Comparison of ENCODE assay signal across 1 cellular context in the genomic region with DNA sequence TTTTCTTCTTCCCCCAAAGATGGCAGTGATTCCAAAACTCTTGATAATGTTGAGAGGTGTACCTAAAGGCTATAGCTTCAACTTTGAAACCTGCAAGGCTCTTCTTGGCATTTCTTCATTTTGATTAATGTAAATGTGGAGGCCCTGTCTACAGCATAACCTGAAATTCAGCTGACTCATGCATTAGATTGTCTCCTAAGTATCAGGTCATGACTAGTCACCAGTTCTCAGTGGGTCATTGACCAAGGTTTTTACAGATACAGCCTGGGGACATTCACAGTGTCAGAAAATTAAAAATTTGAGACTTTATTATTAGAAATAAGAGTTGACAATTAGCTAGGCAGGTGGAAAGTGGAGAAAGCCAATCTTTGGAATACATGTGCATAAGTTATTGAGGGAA.
TF ChIP-seq lines count a peak whose summit lies in the region.

No MANE protein-coding gene starts in this region.

TF ChIP-seq in K562, 482 proteins besides CTCF, POLR2A, EP300 and RAD21:
- peak; percentile 24; the same call in 1 of the 2 replicates for TF ChIP-seq CBFA2T3 (IDR thresholded peaks at IDR 0.05)
- peak; percentile 39 for TF ChIP-seq BRD9 (IDR thresholded peaks at IDR 0.05; ENCODE audit: low read depth, partially characterized antibody)
- TF ChIP-seq ELK3 (CRISPR knock-in tag; IDR thresholded peaks at IDR 0.05), result no peak
- TF ChIP-seq HDAC8 (tag; IDR thresholded peaks at IDR 0.05), result no peak
- TF ChIP-seq JUND (IDR thresholded peaks at IDR 0.05; ENCODE audit: borderline replicate concordance, low read depth, low read length), result no peak
- TF ChIP-seq JUND (tag; IDR thresholded peaks at IDR 0.05; ENCODE audit: borderline replicate concordance, low read depth, low read length), result peak; percentile 34; the same call in 1 of the 3 replicates
- 0 out of 2 replicates have a peak, but pooled peaks have one; percentile 36 for TF ChIP-seq LEF1 (IDR thresholded peaks at IDR 0.05)
- TF ChIP-seq MAFK (IDR thresholded peaks at IDR 0.05; ENCODE audit: low read length), result peak; percentile 90
- 0 out of 2 replicates have a peak, but pooled peaks have one; percentile 58 for TF ChIP-seq SMARCA4 (IDR thresholded peaks at IDR 0.05)
- TF ChIP-seq ZNF316 (IDR thresholded peaks at IDR 0.05), result peak; percentile 99
- TF ChIP-seq DPF2 (IDR thresholded peaks at IDR 0.05), result peak; percentile 72
- TF ChIP-seq ARID1B (IDR thresholded peaks at IDR 0.05), result peak; percentile 45; the same call in 1 of the 2 replicates
- no peak for TF ChIP-seq MTF1 (CRISPR knock-in tag; IDR thresholded peaks at IDR 0.05; ENCODE audit: borderline replicate concordance)
- no peak for TF ChIP-seq PBX2 (CRISPR knock-in tag; IDR thresholded peaks at IDR 0.05; ENCODE audit: low read depth)
- peak; percentile 75 for TF ChIP-seq PBX2 (tag; conservative IDR thresholded peaks at IDR 0.05; ENCODE audit: low read depth)
- peak; percentile 67 for TF ChIP-seq FOSL1 (tag; conservative IDR thresholded peaks at IDR 0.05)
- no peak for TF ChIP-seq NR2C2 (CRISPR knock-in tag; IDR thresholded peaks at IDR 0.05)
- TF ChIP-seq NR2C2 (tag; IDR thresholded peaks at IDR 0.05), result peak; percentile 35; the same call in 1 of the 2 replicates
- peak; percentile 95 for TF ChIP-seq MAFF (IDR thresholded peaks at IDR 0.05; ENCODE audit: low read length)
- TF ChIP-seq ESRRA (IDR thresholded peaks at IDR 0.05; ENCODE audit: borderline replicate concordance, low read depth), result 0 out of 2 replicates have a peak, but pooled peaks have one; percentile 15
- peak; percentile 54; the same call in 1 of the 2 replicates for TF ChIP-seq SMARCE1 (IDR thresholded peaks at IDR 0.05)
- no peak for TF ChIP-seq GABPB2 (CRISPR knock-in tag; conservative IDR thresholded peaks at IDR 0.05)
- TF ChIP-seq, protein P1, sequence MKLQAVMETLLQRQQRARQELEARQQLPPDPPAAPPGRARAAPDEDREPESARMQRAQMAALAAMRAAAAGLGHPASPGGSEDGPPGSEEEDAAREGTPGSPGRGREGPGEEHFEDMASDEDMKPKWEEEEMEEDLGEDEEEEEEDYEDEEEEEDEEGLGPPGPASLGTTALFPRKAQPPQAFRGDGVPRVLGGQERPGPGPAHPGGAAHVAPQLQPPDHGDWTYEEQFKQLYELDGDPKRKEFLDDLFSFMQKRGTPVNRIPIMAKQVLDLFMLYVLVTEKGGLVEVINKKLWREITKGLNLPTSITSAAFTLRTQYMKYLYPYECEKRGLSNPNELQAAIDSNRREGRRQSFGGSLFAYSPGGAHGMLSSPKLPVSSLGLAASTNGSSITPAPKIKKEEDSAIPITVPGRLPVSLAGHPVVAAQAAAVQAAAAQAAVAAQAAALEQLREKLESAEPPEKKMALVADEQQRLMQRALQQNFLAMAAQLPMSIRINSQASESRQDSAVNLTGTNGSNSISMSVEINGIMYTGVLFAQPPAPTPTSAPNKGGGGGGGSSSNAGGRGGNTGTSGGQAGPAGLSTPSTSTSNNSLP (IDR thresholded peaks at IDR 0.05; ENCODE audit: borderline replicate concordance, low read depth, low read length), result peak; percentile 74; the same call in 1 of the 2 replicates
- TF ChIP-seq, protein P2, sequence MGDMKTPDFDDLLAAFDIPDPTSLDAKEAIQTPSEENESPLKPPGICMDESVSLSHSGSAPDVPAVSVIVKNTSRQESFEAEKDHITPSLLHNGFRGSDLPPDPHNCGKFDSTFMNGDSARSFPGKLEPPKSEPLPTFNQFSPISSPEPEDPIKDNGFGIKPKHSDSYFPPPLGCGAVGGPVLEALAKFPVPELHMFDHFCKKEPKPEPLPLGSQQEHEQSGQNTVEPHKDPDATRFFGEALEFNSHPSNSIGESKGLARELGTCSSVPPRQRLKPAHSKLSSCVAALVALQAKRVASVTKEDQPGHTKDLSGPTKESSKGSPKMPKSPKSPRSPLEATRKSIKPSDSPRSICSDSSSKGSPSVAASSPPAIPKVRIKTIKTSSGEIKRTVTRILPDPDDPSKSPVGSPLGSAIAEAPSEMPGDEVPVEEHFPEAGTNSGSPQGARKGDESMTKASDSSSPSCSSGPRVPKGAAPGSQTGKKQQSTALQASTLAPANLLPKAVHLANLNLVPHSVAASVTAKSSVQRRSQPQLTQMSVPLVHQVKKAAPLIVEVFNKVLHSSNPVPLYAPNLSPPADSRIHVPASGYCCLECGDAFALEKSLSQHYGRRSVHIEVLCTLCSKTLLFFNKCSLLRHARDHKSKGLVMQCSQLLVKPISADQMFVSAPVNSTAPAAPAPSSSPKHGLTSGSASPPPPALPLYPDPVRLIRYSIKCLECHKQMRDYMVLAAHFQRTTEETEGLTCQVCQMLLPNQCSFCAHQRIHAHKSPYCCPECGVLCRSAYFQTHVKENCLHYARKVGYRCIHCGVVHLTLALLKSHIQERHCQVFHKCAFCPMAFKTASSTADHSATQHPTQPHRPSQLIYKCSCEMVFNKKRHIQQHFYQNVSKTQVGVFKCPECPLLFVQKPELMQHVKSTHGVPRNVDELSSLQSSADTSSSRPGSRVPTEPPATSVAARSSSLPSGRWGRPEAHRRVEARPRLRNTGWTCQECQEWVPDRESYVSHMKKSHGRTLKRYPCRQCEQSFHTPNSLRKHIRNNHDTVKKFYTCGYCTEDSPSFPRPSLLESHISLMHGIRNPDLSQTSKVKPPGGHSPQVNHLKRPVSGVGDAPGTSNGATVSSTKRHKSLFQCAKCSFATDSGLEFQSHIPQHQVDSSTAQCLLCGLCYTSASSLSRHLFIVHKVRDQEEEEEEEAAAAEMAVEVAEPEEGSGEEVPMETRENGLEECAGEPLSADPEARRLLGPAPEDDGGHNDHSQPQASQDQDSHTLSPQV (IDR thresholded peaks at IDR 0.05), result peak; percentile 78
- TF ChIP-seq HMBOX1 (IDR thresholded peaks at IDR 0.05), result peak; percentile 96
- TF ChIP-seq NCOR1 (IDR thresholded peaks at IDR 0.05), result peak; percentile 24; the same call in 1 of the 2 replicates
- TF ChIP-seq MEIS2 (IDR thresholded peaks at IDR 0.05; ENCODE audit: partially characterized antibody), result peak; percentile 82
- peak; percentile 94 for TF ChIP-seq NFE2 (IDR thresholded peaks at IDR 0.05; ENCODE audit: low read depth)
- TF ChIP-seq MBD2 (IDR thresholded peaks at IDR 0.05; ENCODE audit: borderline replicate concordance, low read depth), result no peak
- no peak for TF ChIP-seq ZFP91 (CRISPR knock-in tag; IDR thresholded peaks at IDR 0.05)
- peak; percentile 88 for TF ChIP-seq NFE2L1 (tag; IDR thresholded peaks at IDR 0.05; ENCODE audit: borderline replicate concordance, low read depth)
- TF ChIP-seq C11orf30 (IDR thresholded peaks at IDR 0.05; ENCODE audit: low read depth), result peak; percentile 96
- peak; percentile 87 for TF ChIP-seq BACH1 (tag; IDR thresholded peaks at IDR 0.05)
- no peak for TF ChIP-seq THAP7 (CRISPR knock-in tag; IDR thresholded peaks at IDR 0.05)
- peak; percentile 97 for TF ChIP-seq MAFG (tag; conservative IDR thresholded peaks at IDR 0.05)
